Comparison of ENCODE assay signal across 8 cellular contexts in the genomic region with DNA sequence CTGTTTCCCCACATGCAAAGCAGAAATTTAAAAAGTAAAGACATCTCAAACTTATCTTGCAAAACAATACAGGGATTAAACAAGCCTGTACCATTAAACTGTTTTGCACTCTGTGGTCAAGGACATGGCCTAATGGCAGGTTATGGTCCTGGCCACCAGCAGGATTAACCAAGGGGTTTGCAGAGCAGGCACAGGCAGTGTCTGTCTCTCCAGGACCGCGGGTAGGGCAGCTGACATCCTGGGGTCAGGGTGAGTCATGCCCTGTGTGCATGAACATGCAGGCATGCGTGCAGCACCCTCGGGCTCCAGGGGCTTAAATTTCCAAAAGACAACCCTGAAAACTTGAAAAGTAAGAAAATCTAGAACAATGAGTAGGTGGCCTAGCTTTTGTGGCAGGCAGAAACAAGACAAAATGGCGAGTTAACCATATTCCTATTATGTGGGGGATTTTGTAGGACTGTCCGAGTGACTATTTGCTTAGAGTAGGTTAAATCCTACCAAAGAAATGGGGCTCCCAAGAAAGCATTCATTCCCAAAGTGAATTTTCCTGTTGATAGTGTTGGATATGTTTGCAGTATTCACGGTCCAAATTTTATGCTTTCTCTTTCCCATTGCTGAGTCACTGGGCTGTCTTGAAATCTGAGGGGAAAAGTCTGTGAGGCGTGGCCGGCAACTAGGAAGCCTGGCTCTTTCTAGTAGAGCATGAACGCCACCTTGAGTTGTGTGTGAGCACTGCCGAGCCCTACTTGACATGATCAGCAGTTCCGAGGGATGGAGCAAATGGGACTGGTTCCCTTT.
DNase-seq lines count a peak whose midpoint lies in the region; ATAC-seq and TF ChIP-seq lines count a peak whose summit lies in the region.

No MANE protein-coding gene starts in this region.

- ATAC-seq in HCT116 (peak; percentile 95), HG03025 (IDR thresholded peaks at IDR 0.05; ENCODE audit: low FRiP score, unreplicated experiment) (no peak)

- H3K79me2 ChIP-seq in HCT116 (ENCODE audit: insufficient read depth, low read length), result no peaks in the 10 kb centered on the region

- no peaks in the 10 kb centered on the region for H3K9me3 ChIP-seq in HCT116 (ENCODE audit: control insufficient read depth in 1 of 2, insufficient read depth in 1 of 2, low read depth in 1 of 2, low read length in 2 of 2)
- no peaks in the 10 kb centered on the region for H3K9me3 ChIP-seq in MG63
- no peaks in the 10 kb centered on the region for H3K9me3 ChIP-seq in left ventricle myocardium inferior (replicated peaks)

- H3K4me1 ChIP-seq in HCT116 (ENCODE audit: control insufficient read depth in 1 of 2, insufficient read depth in 2 of 2, low read length in 2 of 2), result peaks cover 8 to 15% of the 10 kb centered on the region in 2 experiments; a peak in 3 of 4 replicates
- peaks cover 10% of the 10 kb centered on the region for H3K4me1 ChIP-seq in left ventricle myocardium inferior

- CTCF ChIA-PET in HCT116 (lab: Charles Lee), result interaction anchor here (1.2 to 1.9 kb wide), 4 partner anchors 19 to 361 kb away, joined by 3 to 10 read pairs (median 4); a partner anchor contains a TSS

- POLR2A ChIA-PET in HCT116 (lab: Charles Lee), result no interaction called here

- H3K27ac ChIP-seq in HCT116 (ENCODE audit: low read depth, low read length) (peak overlapping the region; percentile 64), left ventricle myocardium inferior (replicated peaks) (peak overlapping the region; percentile 87)

- H3K36me3 ChIP-seq in HCT116 (ENCODE audit: control insufficient read depth in 1 of 2, insufficient read depth in 2 of 2, low read length in 2 of 2), result no peaks in the 10 kb centered on the region
- no peaks in the 10 kb centered on the region for H3K36me3 ChIP-seq in MG63
- H3K36me3 ChIP-seq in left ventricle myocardium inferior, result no peaks in the 10 kb centered on the region

- TF ChIP-seq POLR2A in HCT116 (IDR thresholded peaks at IDR 0.05; ENCODE audit: borderline replicate concordance, extremely low read depth, insufficient read depth, insufficient read length), result no peak

- no TSS peak for BruUV-seq in HCT116 (replicated peaks; lab: Mats Ljungman, UMichigan)

- RAD21 ChIA-PET in HCT116 (lab: Charles Lee; ENCODE audit: low non-redundant PET in 1 of 2, low total read pairs in 2 of 2, uncharacterized antibody in 2 of 2, unreplicated experiment in 2 of 2), result no interaction called here

- peak overlapping the region; percentile 42 to 53 for H3K4me3 ChIP-seq in HCT116 (replicated peaks in 1 of 2; ENCODE audit: low read depth in 1 of 2, low read length in 2 of 2)
- peak overlapping the region; percentile 45 for H3K4me3 ChIP-seq in MG63
- peak overlapping the region; percentile 51 for H3K4me3 ChIP-seq in left ventricle myocardium inferior

- peak overlapping the region; percentile 57 for H3K9ac ChIP-seq in HCT116 (ENCODE audit: low read length)

- peak overlapping the region; percentile 78 for H3K4me2 ChIP-seq in HCT116 (ENCODE audit: low read length)

- no peaks in the 10 kb centered on the region for H3K9me2 ChIP-seq in HCT116 (ENCODE audit: insufficient read depth)

- intact Hi-C loops in HCT116 (cut with micrococcal nuclease), result loop anchor here (1.0 to 10.0 kb wide), 7 partner anchors 225 to 1042 kb away; a partner anchor contains a TSS
- intact Hi-C loops in left ventricle myocardium inferior (cut with micrococcal nuclease), result no loop called here
- intact Hi-C loops in posterior cingulate gyrus (cut with DNase I), result loop anchor here (5.0 to 10.0 kb wide), 4 partner anchors 227 to 587 kb away; no protein-coding TSS in a partner anchor

- TF ChIP-seq CTCF in GM10266 (IDR thresholded peaks at IDR 0.05; ENCODE audit: control insufficient read depth, insufficient read depth, low read depth, missing control alignments) (peak; percentile 82), HCT116 (IDR thresholded peaks at IDR 0.05 in 2 of 3, conservative IDR thresholded peaks at IDR 0.05 in 1 of 3; ENCODE audit: borderline replicate concordance in 1 of 3, insufficient read depth in 1 of 3, low read depth in 2 of 3, low read length in 2 of 3) (peak; percentile 94 to 99 (median 99)), left ventricle myocardium inferior (IDR thresholded peaks at IDR 0.05; ENCODE audit: borderline replicate concordance) (peak; percentile 93)

- peak overlapping the region; percentile 97 for H2AFZ ChIP-seq in HCT116 (ENCODE audit: low read depth, low read length, poor library complexity, severe bottlenecking)

- H4K20me1 ChIP-seq in HCT116 (ENCODE audit: insufficient read depth), result no peaks in the 10 kb centered on the region

- TF ChIP-seq RAD21 in HCT116 (IDR thresholded peaks at IDR 0.05; ENCODE audit: low read depth), result peak; percentile 98

- DNase-seq in GM10266 (ENCODE audit: extremely low spot score), result peak; percentile 72
- DNase-seq in HCT116 (ENCODE audit: low read depth, low spot score), result peak; percentile 91
- peak; percentile 87 for DNase-seq in MG63
- peak; percentile 93 for DNase-seq in RPMI7951 (ENCODE audit: low read depth)
- DNase-seq in amygdala (lab: John Stamatoyannopoulos, UW), result peak in 53 of 56 donors; percentile 5 to 92 (median 65)
- DNase-seq in left ventricle myocardium inferior, result peak; percentile 85
- DNase-seq in posterior cingulate gyrus, result peak; percentile 73 to 97 (median 84)

- H3K27me3 ChIP-seq in HCT116 (ENCODE audit: insufficient read depth, low read length), result no peaks in the 10 kb centered on the region
- no peaks in the 10 kb centered on the region for H3K27me3 ChIP-seq in MG63
- H3K27me3 ChIP-seq in left ventricle myocardium inferior (ENCODE audit: low read depth), result no peaks in the 10 kb centered on the region

TF ChIP-seq in HCT116, 20 proteins besides CTCF, POLR2A, EP300 and RAD21:
- TF ChIP-seq SP1 (IDR thresholded peaks at IDR 0.05; ENCODE audit: low read depth) (peak; percentile 36; the same call in 1 of the 2 replicates), EZH2phosphoT487 (IDR thresholded peaks at IDR 0.05; ENCODE audit: borderline replicate concordance) (no peak), YY1 (IDR thresholded peaks at IDR 0.05; ENCODE audit: extremely low read depth, insufficient replicate concordance, low read depth, low read length) (peak; percentile 48), SRF (IDR thresholded peaks at IDR 0.05; ENCODE audit: low read depth) (0 out of 2 replicates have a peak, but pooled peaks have one; percentile 9), SIN3A (IDR thresholded peaks at IDR 0.05; ENCODE audit: low read depth) (peak; percentile 59; the same call in 1 of the 2 replicates), CEBPB (IDR thresholded peaks at IDR 0.05; ENCODE audit: low read depth) (peak; percentile 7; the same call in 1 of the 2 replicates), FOSL1 (IDR thresholded peaks at IDR 0.05; ENCODE audit: low read depth) (peak; percentile 68; the same call in 1 of the 2 replicates), CBX3 (IDR thresholded peaks at IDR 0.05; ENCODE audit: low read depth) (peak; percentile 67), EZH2 (IDR thresholded peaks at IDR 0.05) (no peak), JUND (IDR thresholded peaks at IDR 0.05) (peak; percentile 82)
- TF ChIP-seq, protein P1, sequence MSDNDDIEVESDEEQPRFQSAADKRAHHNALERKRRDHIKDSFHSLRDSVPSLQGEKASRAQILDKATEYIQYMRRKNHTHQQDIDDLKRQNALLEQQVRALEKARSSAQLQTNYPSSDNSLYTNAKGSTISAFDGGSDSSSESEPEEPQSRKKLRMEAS (IDR thresholded peaks at IDR 0.05), result peak; percentile 67; the same call in 1 of the 2 replicates
- TF ChIP-seq, protein P2, sequence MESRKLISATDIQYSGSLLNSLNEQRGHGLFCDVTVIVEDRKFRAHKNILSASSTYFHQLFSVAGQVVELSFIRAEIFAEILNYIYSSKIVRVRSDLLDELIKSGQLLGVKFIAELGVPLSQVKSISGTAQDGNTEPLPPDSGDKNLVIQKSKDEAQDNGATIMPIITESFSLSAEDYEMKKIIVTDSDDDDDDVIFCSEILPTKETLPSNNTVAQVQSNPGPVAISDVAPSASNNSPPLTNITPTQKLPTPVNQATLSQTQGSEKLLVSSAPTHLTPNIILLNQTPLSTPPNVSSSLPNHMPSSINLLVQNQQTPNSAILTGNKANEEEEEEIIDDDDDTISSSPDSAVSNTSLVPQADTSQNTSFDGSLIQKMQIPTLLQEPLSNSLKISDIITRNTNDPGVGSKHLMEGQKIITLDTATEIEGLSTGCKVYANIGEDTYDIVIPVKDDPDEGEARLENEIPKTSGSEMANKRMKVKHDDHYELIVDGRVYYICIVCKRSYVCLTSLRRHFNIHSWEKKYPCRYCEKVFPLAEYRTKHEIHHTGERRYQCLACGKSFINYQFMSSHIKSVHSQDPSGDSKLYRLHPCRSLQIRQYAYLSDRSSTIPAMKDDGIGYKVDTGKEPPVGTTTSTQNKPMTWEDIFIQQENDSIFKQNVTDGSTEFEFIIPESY (IDR thresholded peaks at IDR 0.05; ENCODE audit: extremely low read depth, insufficient replicate concordance, low read length), result no peak
